ENCODE assay signal across 9 cellular contexts in the genomic region with DNA sequence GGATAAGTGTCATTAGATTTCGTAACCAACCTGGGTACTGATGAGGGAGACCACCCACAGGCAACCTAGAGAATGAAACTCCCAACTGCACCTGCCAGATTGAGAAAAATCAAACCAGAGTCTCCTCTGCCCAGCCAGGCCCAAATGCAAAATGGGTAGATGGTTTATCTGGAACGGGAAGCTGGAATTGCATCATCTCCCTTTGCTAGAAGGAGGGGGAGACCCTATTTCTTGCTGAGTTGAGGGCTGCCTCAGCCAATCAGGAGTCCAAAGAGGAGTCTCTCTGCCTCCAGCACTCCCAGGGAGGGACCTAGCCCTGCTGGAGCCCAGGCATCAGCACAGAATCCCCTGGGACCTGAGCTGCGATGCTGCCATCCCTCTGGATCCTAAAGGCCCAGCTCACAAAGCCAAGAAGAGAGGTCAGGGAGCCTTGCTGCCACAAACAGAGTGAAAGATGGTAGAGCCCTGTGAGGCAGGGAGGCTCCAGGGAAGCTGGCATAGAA. TPM values are rescaled to one million over a fixed set of nuclear protein-coding genes. Genes with fewer than 3 reads are reported as not detected.
DNase-seq lines count a peak whose midpoint lies in the region; ATAC-seq and TF ChIP-seq lines count a peak whose summit lies in the region.
"Had no signal": no experiment of that assay in that cellular context is flagged by ENCODE, and none has a peak within 500 bp of the region (broad histone marks: within the 10 kb centered on the region; RNA-seq: fewer than 3 reads in every experiment).

No MANE protein-coding gene starts in this region.

- H3K27ac ChIP-seq in right atrium auricular region (no peak overlapping the region), upper lobe of right lung (no peak overlapping the region)
- H3K27ac ChIP-seq: VCaP had no signal

- H3K27ac Mint-ChIP-seq in chondrocyte (ENCODE audit: unreplicated experiment) = peak overlapping the region; percentile 45

- H3K36me3 ChIP-seq in right atrium auricular region = peaks cover 45% of the 10 kb centered on the region
- peaks cover 69% of the 10 kb centered on the region for H3K36me3 ChIP-seq in upper lobe of right lung

- peaks cover 7% of the 10 kb centered on the region for H3K4me1 Mint-ChIP-seq in chondrocyte (ENCODE audit: low read depth)

- ATAC-seq in left cardiac atrium (peak in 1 of 2 donors; percentile 10), upper lobe of right lung (peak; percentile 42), GM21423 (IDR thresholded peaks at IDR 0.05; ENCODE audit: unreplicated experiment) (no peak)

- H3K4me1 ChIP-seq in right atrium auricular region (peaks cover 0 to 6% of the 10 kb centered on the region in 2 donors), upper lobe of right lung (no peaks in the 10 kb centered on the region)

- intact Hi-C loops in left cardiac atrium (cut with DNase I) (no loop called here), upper lobe of right lung (cut with DNase I) (no loop called here)

- H3K9me3 ChIP-seq in right atrium auricular region = no peaks in the 10 kb centered on the region
- no peaks in the 10 kb centered on the region for H3K9me3 ChIP-seq in upper lobe of right lung

- no peaks in the 10 kb centered on the region for H3K9me3 Mint-ChIP-seq in chondrocyte (ENCODE audit: low read depth)

- H3K27me3 Mint-ChIP-seq in chondrocyte (ENCODE audit: low read depth) = no peaks in the 10 kb centered on the region

- H3K36me3 Mint-ChIP-seq in chondrocyte (ENCODE audit: low read depth) = peaks cover 15% of the 10 kb centered on the region

- H3K27me3 ChIP-seq in right atrium auricular region = no peaks in the 10 kb centered on the region
- H3K27me3 ChIP-seq in upper lobe of right lung = no peaks in the 10 kb centered on the region

- H3K4me3 ChIP-seq in right atrium auricular region (no peak overlapping the region), upper lobe of right lung (no peak overlapping the region)

- DNase-seq in left cardiac atrium = peak; percentile 30
- DNase-seq in right atrium auricular region (ENCODE audit: low spot score) = no peak
- DNase-seq in NCI-H2171 (lab: John Stamatoyannopoulos, UW) = peak; percentile 49
- no peak for DNase-seq in chondrocyte (ENCODE audit: low spot score)
- no peak for DNase-seq in upper lobe of right lung
- no peak for DNase-seq in NCI-H1694 (lab: John Stamatoyannopoulos, UW)
- no peak for DNase-seq in islet precursor cell

- no peak for TF ChIP-seq CTCF in right atrium auricular region (IDR thresholded peaks at IDR 0.05)
- TF ChIP-seq CTCF in chondrocyte (IDR thresholded peaks at IDR 0.05) = no peak
- no peak for TF ChIP-seq CTCF in upper lobe of right lung (IDR thresholded peaks at IDR 0.05)

- no peak overlapping the region for H3K4me3 Mint-ChIP-seq in chondrocyte (ENCODE audit: unreplicated experiment)

RNA-seq across cellular contexts. Expression of a gene that starts 8.1 kb away (rescaled TPM):
- total RNA-seq in left cardiac atrium = 10 to 100 TPM; 20.7 to 23.8 TPM
- total RNA-seq in right atrium auricular region = 10 to 100 TPM; 12.4 to 14.4 TPM
- total RNA-seq in chondrocyte = 27.5 to 30.1 TPM (median 28.8 TPM) in 3 replicates
- total RNA-seq in upper lobe of right lung = 77.1 TPM

RNA-seq across cellular contexts. Expression of a gene that starts 16.9 kb away (rescaled TPM):
- 10 to 100 TPM in 1 of 2 donors, 1 to 10 TPM in 1; 6.5 to 18.2 TPM for total RNA-seq in left cardiac atrium
- total RNA-seq in right atrium auricular region = 10 to 100 TPM in 1 of 2 donors, 1 to 10 TPM in 1; 9.7 to 33.8 TPM
- total RNA-seq in chondrocyte = 1.6 to 2.4 TPM (median 1.9 TPM) in 3 replicates
- 55.2 TPM for total RNA-seq in upper lobe of right lung

RNA-seq across cellular contexts. Expression of a gene that starts 22.8 kb away (rescaled TPM):
- total RNA-seq in left cardiac atrium (under 1 TPM; 0.26 to 0.32 TPM), right atrium auricular region (under 1 TPM in 1 of 2 donors, not detected in 1; 0.83 TPM), chondrocyte (0.12 TPM in 1 of 3 replicates, not detected in the others), upper lobe of right lung (0.96 TPM)

RNA-seq across cellular contexts. Expression of a gene that starts 52.0 kb away (rescaled TPM):
- 1 to 10 TPM in 1 of 2 donors, under 1 TPM in 1; 0.97 to 2.6 TPM for total RNA-seq in left cardiac atrium
- total RNA-seq in right atrium auricular region = under 1 TPM in 1 of 2 donors, not detected in 1; 0.30 TPM
- total RNA-seq in chondrocyte = 6.9 to 13.0 TPM (median 9.4 TPM) in 3 replicates
- 0.98 TPM for total RNA-seq in upper lobe of right lung

RNA-seq across cellular contexts. Expression of a gene that starts 59.9 kb away (rescaled TPM):
- total RNA-seq in left cardiac atrium = 10 to 100 TPM; 12.7 to 26.8 TPM
- 10 to 100 TPM; 10.1 to 14.8 TPM for total RNA-seq in right atrium auricular region
- 15.5 to 22.5 TPM (median 15.8 TPM) in 3 replicates for total RNA-seq in chondrocyte
- total RNA-seq in upper lobe of right lung = 26.7 TPM

Comparison
In these comparisons a context has a peak if more than half of its experiments do, and no peak if none do; other contexts are left out.
1. DNase-seq: peak in left cardiac atrium (single experiment) and NCI-H2171 (single experiment); none in right atrium auricular region (single experiment), chondrocyte (single experiment), upper lobe of right lung (single experiment), NCI-H1694 (single experiment) and islet precursor cell (single experiment).